Comparison of ENCODE assay signal across 18 cellular contexts in the genomic region with DNA sequence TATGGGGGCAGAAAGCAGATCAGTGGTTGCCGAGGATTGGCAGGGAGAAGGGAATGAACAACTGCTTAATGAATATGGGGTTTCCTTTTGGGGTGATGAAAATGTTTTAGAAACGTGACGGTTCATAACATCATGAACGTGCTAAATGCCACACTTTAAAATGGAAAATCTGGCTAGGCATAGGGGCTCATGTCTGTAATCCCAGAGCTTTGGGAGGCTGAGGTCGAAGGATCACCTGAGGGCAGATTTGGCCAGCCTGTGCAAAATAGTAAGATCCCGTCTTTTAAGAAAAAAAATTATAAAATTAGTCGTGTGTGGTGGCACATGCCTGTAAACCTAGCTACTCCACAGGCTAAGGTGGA.
"Had no signal": no experiment of that assay in that cellular context is flagged by ENCODE, and none has a peak within 500 bp of the region (broad histone marks: within the 10 kb centered on the region; RNA-seq: fewer than 3 reads in every experiment).

No MANE protein-coding gene starts in this region.

- H3K4me1 ChIP-seq: breast epithelium had no signal

- H3K27ac Mint-ChIP-seq: activated CD8-positive, alpha-beta T cell treated with anti-CD3 and anti-CD28 coated beads for 36 hours; WTC11 had no signal

- H3K36me3 ChIP-seq: adrenal gland, breast epithelium, gastrocnemius medialis, upper lobe of left lung had no signal

- H3K27me3 Mint-ChIP-seq: activated CD8-positive, alpha-beta T cell treated with anti-CD3 and anti-CD28 coated beads for 36 hours; stimulated activated naive CD8-positive, alpha-beta T cell treated with anti-CD3 and anti-CD28 coated beads, Interleukin-15, Interleukin-2, amounts not matched to agents 100 ng/mL and 50 ng/mL, for 24 hours had no signal

- H3K27ac ChIP-seq: adrenal gland, breast epithelium, coronary artery, gastrocnemius medialis, left ventricle myocardium inferior, SK-N-MC, upper lobe of left lung had no signal

- H3K4me3 ChIP-seq: adrenal gland, breast epithelium, coronary artery, gastrocnemius medialis, left ventricle myocardium inferior, SK-N-MC, upper lobe of left lung had no signal

- H3K27me3 ChIP-seq: adrenal gland, breast epithelium, gastrocnemius medialis, upper lobe of left lung had no signal

- DNase-seq: activated CD4-positive, alpha-beta T cell treated with anti-CD3 and anti-CD28 coated beads for 48 hours; activated CD8-positive, alpha-beta memory T cell treated with anti-CD3 and anti-CD28 coated beads, Interleukin-2, amount 50 U/mL, for 4 hours; activated CD8-positive, alpha-beta T cell treated with anti-CD3 and anti-CD28 coated beads for 36 hours; activated effector memory CD4-positive, alpha-beta T cell treated with anti-CD3 and anti-CD28 coated beads, Interleukin-2, amount 50 U/mL, for 16 hours; activated naive CD4-positive, alpha-beta T cell treated with anti-CD3 and anti-CD28 coated beads, Interleukin-2, amount 50 U/mL, for 16 hours; activated T-cell treated with anti-CD3 and anti-CD28 coated beads, Interleukin-2, amount 50 U/mL, for 4 hours; adrenal gland; gastrocnemius medialis; head of caudate nucleus; left ventricle myocardium inferior; posterior cingulate gyrus; upper lobe of left lung had no signal

- H3K4me3 Mint-ChIP-seq: activated T-cell treated with anti-CD3 and anti-CD28 coated beads, Interleukin-2, amount 50 U/mL, for 4 hours; WTC11 had no signal

- ATAC-seq: activated CD8-positive, alpha-beta T cell treated with anti-CD3 and anti-CD28 coated beads for 36 hours; activated T-cell treated with anti-CD3 and anti-CD28 coated beads, Interleukin-2, amount 50 U/mL, for 4 hours; esophagus mucosa; gastrocnemius medialis; WTC11 had no signal

- H3K9me3 ChIP-seq: adrenal gland, breast epithelium, gastrocnemius medialis, left ventricle myocardium inferior, upper lobe of left lung had no signal
